ENCODE assay signal across 16 cellular contexts in genomic region chr18:8816805-8817204, GRCh38.
DNase-seq lines count a peak whose midpoint lies in the region; ATAC-seq and TF ChIP-seq lines count a peak whose summit lies in the region.
"Had no signal": no experiment of that assay in that cellular context is flagged by ENCODE, and none has a peak within 500 bp of the region (broad histone marks: within the 10 kb centered on the region; RNA-seq: fewer than 3 reads in every experiment).

No MANE protein-coding gene starts in this region.

- H3K27me3 Mint-ChIP-seq in nephron progenitor cell (ENCODE audit: low read depth, poor library complexity) (peaks cover 2% of the 10 kb centered on the region), endodermal cell (ENCODE audit: insufficient read depth) (no peaks in the 10 kb centered on the region)

- no peak for TF ChIP-seq CTCF in BJ (IDR thresholded peaks at IDR 0.05; ENCODE audit: insufficient read depth, low read depth, low read length)
- no peak for TF ChIP-seq CTCF in fibroblast of villous mesenchyme (IDR thresholded peaks at IDR 0.05; ENCODE audit: insufficient read depth, low read depth, low read length)
- TF ChIP-seq CTCF in nephron progenitor cell (IDR thresholded peaks at IDR 0.05) = no peak
- no peak for TF ChIP-seq CTCF in endodermal cell (conservative IDR thresholded peaks at IDR 0.05)
- TF ChIP-seq CTCF in prostate gland (IDR thresholded peaks at IDR 0.05) = no peak

- no peak for TF ChIP-seq POLR2A in prostate gland (IDR thresholded peaks at IDR 0.05)

- ATAC-seq in GM18519 (IDR thresholded peaks at IDR 0.05; ENCODE audit: low FRiP score, unreplicated experiment) = no peak
- ATAC-seq: left colon had no signal

- WGBS in endodermal cell (ENCODE audit: insufficient coverage in 1 of 2, insufficient read length in 1 of 2), 2 experiments = 87 to 88% methylated on average over 1 to 2 of the region's 2 CpGs
- WGBS in prostate gland = 7% methylated on average over 2 of the region's 2 CpGs

- H3K27ac ChIP-seq in endodermal cell (ENCODE audit: low read depth, low read length) (no peak overlapping the region), prostate gland (no peak overlapping the region)

- peak overlapping the region; percentile 18 for H3K27ac Mint-ChIP-seq in nephron progenitor cell
- H3K27ac Mint-ChIP-seq in endodermal cell = no peak overlapping the region

- intact Hi-C loops in prostate gland (cut with DNase I) = no loop called here

- CTCF ChIA-PET in BJ (lab: Yijun Ruan, JAX) = interaction anchor here (1.2 kb wide), 2 partner anchors 132 to 171 kb away, joined by 3 to 4 read pairs; no protein-coding TSS in a partner anchor

- H3K9me3 Mint-ChIP-seq in nephron progenitor cell (no peaks in the 10 kb centered on the region), endodermal cell (no peaks in the 10 kb centered on the region)

- H3K9ac ChIP-seq in endodermal cell (ENCODE audit: extremely low read depth, low read length, poor library complexity, severe bottlenecking) = no peak overlapping the region

- H3K36me3 ChIP-seq in BJ (ENCODE audit: control insufficient read depth, insufficient read depth, low read length) (peaks cover 18% of the 10 kb centered on the region), endodermal cell (ENCODE audit: control insufficient read depth, insufficient read depth, low read length) (no peaks in the 10 kb centered on the region), prostate gland (no peaks in the 10 kb centered on the region)
- H3K36me3 ChIP-seq: transverse colon had no signal

- H3K4me1 Mint-ChIP-seq in nephron progenitor cell = peaks cover 28% of the 10 kb centered on the region
- H3K4me1 Mint-ChIP-seq in endodermal cell = peaks cover 22% of the 10 kb centered on the region

- peaks cover 9% of the 10 kb centered on the region for H3K4me1 ChIP-seq in endodermal cell (ENCODE audit: control insufficient read depth, insufficient read depth, low read length)
- H3K4me1 ChIP-seq in prostate gland (replicated peaks) = no peaks in the 10 kb centered on the region

- H3K4me3 ChIP-seq in BJ (ENCODE audit: low read depth, low read length) (no peak overlapping the region), fibroblast of villous mesenchyme (ENCODE audit: low read depth, low read length) (no peak overlapping the region), endodermal cell (ENCODE audit: low read length) (no peak overlapping the region), prostate gland (no peak overlapping the region)
- H3K4me3 ChIP-seq: transverse colon had no signal

- H3K9me3 ChIP-seq in endodermal cell (ENCODE audit: control insufficient read depth, low read length) (no peaks in the 10 kb centered on the region), prostate gland (no peaks in the 10 kb centered on the region)
- H3K9me3 ChIP-seq: transverse colon had no signal

- POLR2A ChIA-PET in BJ (lab: Charles Lee) = interaction anchor here (0.6 to 1.2 kb wide), 2 partner anchors 16 to 176 kb away, joined by 3 to 27 read pairs; no protein-coding TSS in a partner anchor

- DNase-seq in BJ (ENCODE audit: low read depth) (peak; percentile 42), amniotic stem cell (lab: John Stamatoyannopoulos, UW) (peak; percentile 51), fibroblast of villous mesenchyme (ENCODE audit: low read depth) (peak; percentile 92), nephron progenitor cell (no peak), SIG-M5 treated with dmso at 0.1 percent for 504 hours (lab: John Stamatoyannopoulos, UW; ENCODE audit: unreplicated experiment) (no peak), endodermal cell (no peak), prostate gland (ENCODE audit: low spot score) (no peak)
- DNase-seq: ACHN; activated gamma-delta T cell treated with Interleukin-2 at 50 U/mL for 16 hours; Karpas-422; left colon; NCI-H1694 treated with DMSO at 0.1 percent for 48 hours; NCI-H69; stimulated activated CD8-positive, alpha-beta memory T cell treated with anti-CD3 and anti-CD28 coated beads, Interleukin-4, amount 100 ng/mL, for 48 hours; transverse colon had no signal

- H3K36me3 Mint-ChIP-seq in nephron progenitor cell (ENCODE audit: low read depth) (peaks cover 29% of the 10 kb centered on the region), endodermal cell (ENCODE audit: low read depth) (peaks cover 10% of the 10 kb centered on the region)

- H3K27me3 ChIP-seq in BJ (ENCODE audit: control insufficient read depth, insufficient read depth, low read length) (no peaks in the 10 kb centered on the region), endodermal cell (ENCODE audit: control insufficient read depth, insufficient read depth, low read length, poor library complexity, severe bottlenecking) (no peaks in the 10 kb centered on the region), prostate gland (replicated peaks; ENCODE audit: insufficient read depth) (no peaks in the 10 kb centered on the region)

- H3K4me3 Mint-ChIP-seq in nephron progenitor cell = no peak overlapping the region
- H3K4me3 Mint-ChIP-seq in endodermal cell = no peak overlapping the region

Comparison
In these comparisons a context has a peak if more than half of its experiments do, and no peak if none do; other contexts are left out.
1. DNase-seq: peak in BJ (single experiment), amniotic stem cell (single experiment) and fibroblast of villous mesenchyme (single experiment); none in nephron progenitor cell (single experiment), SIG-M5 treated with dmso at 0.1 percent for 504 hours (single experiment), endodermal cell (single experiment) and prostate gland (single experiment).